Comparison of ENCODE assay signal across 27 cellular contexts in genomic region chr20:10338781-10339180, GRCh38.
"Had no signal": no experiment of that assay in that cellular context is flagged by ENCODE, and none has a peak within 500 bp of the region (broad histone marks: within the 10 kb centered on the region; RNA-seq: fewer than 3 reads in every experiment).

No MANE protein-coding gene starts in this region.

- FAIRE-seq: K562 had no signal

- H3K4me1 ChIP-seq: Peyer's patch, SJSA1 had no signal

- ATAC-seq: K562, T-cell had no signal

- H3K27ac ChIP-seq: brain microvascular endothelial cell, cardiac muscle cell, Peyer's patch, SJSA1, VCaP had no signal

- DNase-seq: activated CD4-positive, alpha-beta memory T cell treated with anti-CD3 and anti-CD28 coated beads for 36 hours; activated CD4-positive, alpha-beta T cell treated with anti-CD3 and anti-CD28 coated beads, Interleukin-2, amount 10 ng/mL, durations not matched to agents 7 days and 5 days; activated CD4-positive, CD25-positive, alpha-beta regulatory T cell; activated CD8-positive, alpha-beta memory T cell treated with anti-CD3 and anti-CD28 coated beads for 24 hours; activated gamma-delta T cell treated with Interleukin-2 at 50 U/mL for 16 hours; activated naive CD4-positive, alpha-beta T cell treated with anti-CD3 and anti-CD28 coated beads, Interleukin-2, amount 10 ng/mL, durations not matched to agents 7 days and 5 days; activated naive CD8-positive, alpha-beta T cell treated with anti-CD3 and anti-CD28 coated beads for 36 hours; activated T-cell treated with anti-CD3 and anti-CD28 coated beads, Interleukin-2, amount 50 U/mL, for 48 hours; brain microvascular endothelial cell; Karpas-422; MM.1S; NCI-H1092 treated with DMSO at 0.1 percent for 48 hours; NCI-H1417 treated with DMSO at 0.1 percent for 48 hours; NCI-H1694 treated with DMSO at 0.1 percent for 48 hours; NCI-H2029 treated with DMSO at 0.1 percent for 48 hours; NCI-H345; NCI-H510A; NCI-H526 treated with DMSO at 0.1 percent for 48 hours; NCI-H82; NK-92 treated with Interleukin-12 subunit alpha and Interleukin-12 subunit beta, amount 100 ng/mL, for 24 hours; Peyer's patch; SHP77; T-cell had no signal

- H3K9me3 ChIP-seq: SJSA1 had no signal

- H3K4me3 ChIP-seq: cardiac muscle cell, K562, Peyer's patch, SJSA1 had no signal
